37 cellular contexts compared by ENCODE assay signal in genomic region chr6:73302339-73302738, GRCh38. TPM values are rescaled to one million over a fixed set of nuclear protein-coding genes. Genes with fewer than 3 reads are reported as not detected.
"Had no signal": no experiment of that assay in that cellular context is flagged by ENCODE, and none has a peak within 500 bp of the region (broad histone marks: within the 10 kb centered on the region; RNA-seq: fewer than 3 reads in every experiment).

No MANE protein-coding gene starts in this region.

- H3K9me3 ChIP-seq: ascending aorta, colonic mucosa, MG63 had no signal

- DNase-seq: activated B cell treated with CpG ODN at 0.5 μM for 24 hours; activated CD4-positive, alpha-beta memory T cell treated with anti-CD3 and anti-CD28 coated beads for 36 hours; activated CD4-positive, alpha-beta T cell treated with anti-CD3 and anti-CD28 coated beads for 4 hours; activated CD4-positive, alpha-beta T cell treated with anti-CD3 and anti-CD28 coated beads, Interleukin-2, amount 50 U/mL, for 1 hour; activated CD4-positive, CD25-positive, alpha-beta regulatory T cell treated with anti-CD3 and anti-CD28 coated beads, Interleukin-2, amount 50 U/mL, for 72 hours; activated CD8-positive, alpha-beta memory T cell treated with anti-CD3 and anti-CD28 coated beads, Interleukin-2, amount 50 U/mL, for 4 hours; activated effector memory CD4-positive, alpha-beta T cell treated with anti-CD3 and anti-CD28 coated beads, Interleukin-2, amount 50 U/mL, for 16 hours; activated naive CD4-positive, alpha-beta T cell; activated naive CD4-positive, alpha-beta T cell treated with anti-CD3 and anti-CD28 coated beads, Interleukin-2, amount 50 U/mL, for 16 hours; activated naive CD8-positive, alpha-beta T cell treated with anti-CD3 and anti-CD28 coated beads for 36 hours; activated T-cell treated with anti-CD3 and anti-CD28 coated beads for 4 hours; activated T-cell treated with anti-CD3 and anti-CD28 coated beads, Interleukin-2, amount 50 U/mL, for 48 hours; amygdala; colonic mucosa; MG63; NCI-H1048; NCI-H1105 treated with DMSO at 0.1 percent for 48 hours; NCI-H1436; NCI-H1694; NCI-H2081; NCI-H446; NCI-H510A treated with DMSO at 0.1 percent for 48 hours; NCI-H526 treated with DMSO at 0.1 percent for 48 hours; NCI-H82; NK-92 treated with Interleukin-12 subunit alpha and Interleukin-12 subunit beta, amount 100 ng/mL, for 24 hours; PC-9; Right ventricle myocardium superior; SW 1271; T-helper 1 cell; T-helper 2 cell; T-helper 9 cell had no signal

- H3K4me1 ChIP-seq: ascending aorta, colonic mucosa had no signal

- H3K9me3 Mint-ChIP-seq: activated B cell treated with CpG ODN at 0.5 μM for 24 hours; activated CD4-positive, alpha-beta memory T cell treated with anti-CD3 and anti-CD28 coated beads for 36 hours; activated naive CD8-positive, alpha-beta T cell treated with anti-CD3 and anti-CD28 coated beads for 36 hours; activated T-helper 17 cell treated with anti-CD3 and anti-CD28 coated beads, Interleukin-2, amount 50 U/mL, for 72 hours; central memory CD8-positive, alpha-beta T cell had no signal

- H3K4me3 Mint-ChIP-seq: activated B cell treated with CpG ODN at 0.5 μM for 24 hours; activated CD4-positive, alpha-beta memory T cell treated with anti-CD3 and anti-CD28 coated beads for 36 hours; activated naive CD8-positive, alpha-beta T cell treated with anti-CD3 and anti-CD28 coated beads for 36 hours; activated T-helper 17 cell treated with anti-CD3 and anti-CD28 coated beads, Interleukin-2, amount 50 U/mL, for 72 hours; central memory CD8-positive, alpha-beta T cell had no signal

- H3K27ac Mint-ChIP-seq: activated B cell treated with CpG ODN at 0.5 μM for 24 hours; activated CD4-positive, alpha-beta memory T cell treated with anti-CD3 and anti-CD28 coated beads for 36 hours; activated naive CD8-positive, alpha-beta T cell treated with anti-CD3 and anti-CD28 coated beads for 36 hours; activated T-helper 17 cell treated with anti-CD3 and anti-CD28 coated beads, Interleukin-2, amount 50 U/mL, for 72 hours had no signal

- H3K4me3 ChIP-seq: ascending aorta, cardiac muscle cell, colonic mucosa, K562, MG63, PC-9 had no signal

- H3K27me3 Mint-ChIP-seq: activated B cell treated with CpG ODN at 0.5 μM for 24 hours; activated CD4-positive, alpha-beta memory T cell treated with anti-CD3 and anti-CD28 coated beads for 36 hours; activated T-helper 17 cell treated with anti-CD3 and anti-CD28 coated beads, Interleukin-2, amount 50 U/mL, for 72 hours; central memory CD8-positive, alpha-beta T cell had no signal

- ATAC-seq: activated T-helper 17 cell treated with anti-CD3 and anti-CD28 coated beads, Interleukin-2, amount 50 U/mL, for 72 hours; K562 had no signal

- H3K36me3 ChIP-seq: ascending aorta, cardiac muscle cell, colonic mucosa had no signal

RNA-seq across cellular contexts. Expression of gene DPPA5, which starts 51.7 kb away (rescaled TPM):
- total RNA-seq: activated B cell treated with CpG ODN at 0.5 μM for 24 hours; activated CD4-positive, alpha-beta memory T cell treated with anti-CD3 and anti-CD28 coated beads for 36 hours; activated naive CD8-positive, alpha-beta T cell treated with anti-CD3 and anti-CD28 coated beads for 36 hours; activated T-helper 17 cell treated with anti-CD3 and anti-CD28 coated beads, Interleukin-2, amount 50 U/mL, for 72 hours; ascending aorta; cardiac muscle cell; chondrocyte; colonic mucosa; K562; PC-9; Right ventricle myocardium superior had no signal
